Comparison of ENCODE assay signal across 1 cellular context in genomic region chr4:6546681-6547447, GRCh38.
TF ChIP-seq lines count a peak whose summit lies in the region.

No MANE protein-coding gene starts in this region.

TF ChIP-seq in HepG2, 621 proteins besides CTCF, POLR2A, EP300 and RAD21 (continued from another document and continues in another):
- TF ChIP-seq, protein P1, sequence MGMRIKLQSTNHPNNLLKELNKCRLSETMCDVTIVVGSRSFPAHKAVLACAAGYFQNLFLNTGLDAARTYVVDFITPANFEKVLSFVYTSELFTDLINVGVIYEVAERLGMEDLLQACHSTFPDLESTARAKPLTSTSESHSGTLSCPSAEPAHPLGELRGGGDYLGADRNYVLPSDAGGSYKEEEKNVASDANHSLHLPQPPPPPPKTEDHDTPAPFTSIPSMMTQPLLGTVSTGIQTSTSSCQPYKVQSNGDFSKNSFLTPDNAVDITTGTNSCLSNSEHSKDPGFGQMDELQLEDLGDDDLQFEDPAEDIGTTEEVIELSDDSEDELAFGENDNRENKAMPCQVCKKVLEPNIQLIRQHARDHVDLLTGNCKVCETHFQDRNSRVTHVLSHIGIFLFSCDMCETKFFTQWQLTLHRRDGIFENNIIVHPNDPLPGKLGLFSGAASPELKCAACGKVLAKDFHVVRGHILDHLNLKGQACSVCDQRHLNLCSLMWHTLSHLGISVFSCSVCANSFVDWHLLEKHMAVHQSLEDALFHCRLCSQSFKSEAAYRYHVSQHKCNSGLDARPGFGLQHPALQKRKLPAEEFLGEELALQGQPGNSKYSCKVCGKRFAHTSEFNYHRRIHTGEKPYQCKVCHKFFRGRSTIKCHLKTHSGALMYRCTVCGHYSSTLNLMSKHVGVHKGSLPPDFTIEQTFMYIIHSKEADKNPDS (CRISPR knock-in tag; IDR thresholded peaks at IDR 0.05), result no peak
- TF ChIP-seq ZHX1 (CRISPR knock-in tag; IDR thresholded peaks at IDR 0.05; ENCODE audit: low read depth) (0 out of 2 replicates have a peak, but pooled peaks have one; percentile 45), ZC3H13 (CRISPR knock-in tag; IDR thresholded peaks at IDR 0.05) (no peak), ZFP90 (CRISPR knock-in tag; IDR thresholded peaks at IDR 0.05; ENCODE audit: borderline replicate concordance) (no peak), ZZZ3 (CRISPR knock-in tag; IDR thresholded peaks at IDR 0.05; ENCODE audit: borderline replicate concordance) (no peak), SMAD3 (CRISPR knock-in tag; IDR thresholded peaks at IDR 0.05) (peak; percentile 96), ZBED4 (CRISPR knock-in tag; IDR thresholded peaks at IDR 0.05; ENCODE audit: borderline replicate concordance) (peak; percentile 83), HES4 (CRISPR knock-in tag; IDR thresholded peaks at IDR 0.05; ENCODE audit: borderline replicate concordance) (peak; percentile 85; the same call in 1 of the 2 replicates), ATF7-NPFF (CRISPR knock-in tag; IDR thresholded peaks at IDR 0.05; ENCODE audit: low read depth) (peak; percentile 76), ZNF605 (CRISPR knock-in tag; IDR thresholded peaks at IDR 0.05) (peak; percentile 86; the same call in 1 of the 2 replicates), ZNF20 (CRISPR knock-in tag; IDR thresholded peaks at IDR 0.05) (no peak), RELA (CRISPR knock-in tag; IDR thresholded peaks at IDR 0.05) (0 out of 2 replicates have a peak, but pooled peaks have one; percentile 75), SP140L (CRISPR knock-in tag; IDR thresholded peaks at IDR 0.05; ENCODE audit: borderline replicate concordance) (peak; percentile 61; the same call in 1 of the 2 replicates), SAP130 (CRISPR knock-in tag; IDR thresholded peaks at IDR 0.05; ENCODE audit: low read depth) (peak; percentile 78), RFX3 (CRISPR knock-in tag; IDR thresholded peaks at IDR 0.05) (no peak), PPARG (CRISPR knock-in tag; conservative IDR thresholded peaks at IDR 0.05) (peak; percentile 67), CHD2 (IDR thresholded peaks at IDR 0.05; ENCODE audit: low read depth, low read length) (no peak), ZNF567 (CRISPR knock-in tag; IDR thresholded peaks at IDR 0.05; ENCODE audit: borderline replicate concordance) (no peak), ZNF124 (CRISPR knock-in tag; IDR thresholded peaks at IDR 0.05) (peak; percentile 95), MIER2 (CRISPR knock-in tag; IDR thresholded peaks at IDR 0.05) (peak; percentile 99), ISL2 (CRISPR knock-in tag; IDR thresholded peaks at IDR 0.05) (peak; percentile 74), HOXA7 (CRISPR knock-in tag; IDR thresholded peaks at IDR 0.05) (no peak), REXO4 (CRISPR knock-in tag; IDR thresholded peaks at IDR 0.05; ENCODE audit: borderline replicate concordance) (no peak), ZNF724P (CRISPR knock-in tag; IDR thresholded peaks at IDR 0.05; ENCODE audit: borderline replicate concordance) (0 out of 2 replicates have a peak, but pooled peaks have one; percentile 42), ZNF550 (CRISPR knock-in tag; IDR thresholded peaks at IDR 0.05; ENCODE audit: borderline replicate concordance) (no peak), CREBL2 (CRISPR knock-in tag; IDR thresholded peaks at IDR 0.05; ENCODE audit: borderline replicate concordance) (no peak), ZNF296 (CRISPR knock-in tag; conservative IDR thresholded peaks at IDR 0.05) (peak; percentile 76; the same call in 1 of the 2 replicates), ZNF235 (CRISPR knock-in tag; IDR thresholded peaks at IDR 0.05; ENCODE audit: borderline replicate concordance) (peak; percentile 82; the same call in 1 of the 2 replicates), SP2 (CRISPR knock-in tag; IDR thresholded peaks at IDR 0.05) (no peak), KDM5A (IDR thresholded peaks at IDR 0.05; ENCODE audit: borderline replicate concordance, low read length) (no peak), SRY (CRISPR knock-in tag; IDR thresholded peaks at IDR 0.05) (peak; percentile 96), FOSL2 (CRISPR knock-in tag; IDR thresholded peaks at IDR 0.05) (peak; percentile 63), NCOR1 (IDR thresholded peaks at IDR 0.05; ENCODE audit: borderline replicate concordance, low read length) (no peak), JDP2 (CRISPR knock-in tag; IDR thresholded peaks at IDR 0.05; ENCODE audit: borderline replicate concordance) (no peak; the same call in 1 of the 2 replicates), ATF4 (CRISPR knock-in tag; IDR thresholded peaks at IDR 0.05) (no peak), HNRNPK (IDR thresholded peaks at IDR 0.05; ENCODE audit: low read depth, low read length, poor library complexity, severe bottlenecking) (no peak), SRSF9 (IDR thresholded peaks at IDR 0.05; ENCODE audit: borderline replicate concordance, insufficient read depth, low read depth, low read length, poor library complexity, severe bottlenecking) (no peak), MAFF (IDR thresholded peaks at IDR 0.05; ENCODE audit: low read depth, low read length) (no peak), KDM5B (CRISPR knock-in tag; IDR thresholded peaks at IDR 0.05; ENCODE audit: borderline replicate concordance) (peak; percentile 58; the same call in 1 of the 2 replicates), ATF5 (CRISPR knock-in tag; IDR thresholded peaks at IDR 0.05; ENCODE audit: low read depth) (no peak), SPEN (CRISPR knock-in tag; IDR thresholded peaks at IDR 0.05; ENCODE audit: low read depth) (peak; percentile 41; the same call in 1 of the 2 replicates), CBX5 (CRISPR knock-in tag; IDR thresholded peaks at IDR 0.05; ENCODE audit: borderline replicate concordance) (no peak), ZNF501 (CRISPR knock-in tag; IDR thresholded peaks at IDR 0.05) (peak; percentile 49; the same call in 1 of the 2 replicates)
- TF ChIP-seq, protein P2, sequence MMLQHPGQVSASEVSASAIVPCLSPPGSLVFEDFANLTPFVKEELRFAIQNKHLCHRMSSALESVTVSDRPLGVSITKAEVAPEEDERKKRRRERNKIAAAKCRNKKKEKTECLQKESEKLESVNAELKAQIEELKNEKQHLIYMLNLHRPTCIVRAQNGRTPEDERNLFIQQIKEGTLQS (CRISPR knock-in tag; IDR thresholded peaks at IDR 0.05), result peak; percentile 58; the same call in 1 of the 2 replicates
- TF ChIP-seq, protein P3, sequence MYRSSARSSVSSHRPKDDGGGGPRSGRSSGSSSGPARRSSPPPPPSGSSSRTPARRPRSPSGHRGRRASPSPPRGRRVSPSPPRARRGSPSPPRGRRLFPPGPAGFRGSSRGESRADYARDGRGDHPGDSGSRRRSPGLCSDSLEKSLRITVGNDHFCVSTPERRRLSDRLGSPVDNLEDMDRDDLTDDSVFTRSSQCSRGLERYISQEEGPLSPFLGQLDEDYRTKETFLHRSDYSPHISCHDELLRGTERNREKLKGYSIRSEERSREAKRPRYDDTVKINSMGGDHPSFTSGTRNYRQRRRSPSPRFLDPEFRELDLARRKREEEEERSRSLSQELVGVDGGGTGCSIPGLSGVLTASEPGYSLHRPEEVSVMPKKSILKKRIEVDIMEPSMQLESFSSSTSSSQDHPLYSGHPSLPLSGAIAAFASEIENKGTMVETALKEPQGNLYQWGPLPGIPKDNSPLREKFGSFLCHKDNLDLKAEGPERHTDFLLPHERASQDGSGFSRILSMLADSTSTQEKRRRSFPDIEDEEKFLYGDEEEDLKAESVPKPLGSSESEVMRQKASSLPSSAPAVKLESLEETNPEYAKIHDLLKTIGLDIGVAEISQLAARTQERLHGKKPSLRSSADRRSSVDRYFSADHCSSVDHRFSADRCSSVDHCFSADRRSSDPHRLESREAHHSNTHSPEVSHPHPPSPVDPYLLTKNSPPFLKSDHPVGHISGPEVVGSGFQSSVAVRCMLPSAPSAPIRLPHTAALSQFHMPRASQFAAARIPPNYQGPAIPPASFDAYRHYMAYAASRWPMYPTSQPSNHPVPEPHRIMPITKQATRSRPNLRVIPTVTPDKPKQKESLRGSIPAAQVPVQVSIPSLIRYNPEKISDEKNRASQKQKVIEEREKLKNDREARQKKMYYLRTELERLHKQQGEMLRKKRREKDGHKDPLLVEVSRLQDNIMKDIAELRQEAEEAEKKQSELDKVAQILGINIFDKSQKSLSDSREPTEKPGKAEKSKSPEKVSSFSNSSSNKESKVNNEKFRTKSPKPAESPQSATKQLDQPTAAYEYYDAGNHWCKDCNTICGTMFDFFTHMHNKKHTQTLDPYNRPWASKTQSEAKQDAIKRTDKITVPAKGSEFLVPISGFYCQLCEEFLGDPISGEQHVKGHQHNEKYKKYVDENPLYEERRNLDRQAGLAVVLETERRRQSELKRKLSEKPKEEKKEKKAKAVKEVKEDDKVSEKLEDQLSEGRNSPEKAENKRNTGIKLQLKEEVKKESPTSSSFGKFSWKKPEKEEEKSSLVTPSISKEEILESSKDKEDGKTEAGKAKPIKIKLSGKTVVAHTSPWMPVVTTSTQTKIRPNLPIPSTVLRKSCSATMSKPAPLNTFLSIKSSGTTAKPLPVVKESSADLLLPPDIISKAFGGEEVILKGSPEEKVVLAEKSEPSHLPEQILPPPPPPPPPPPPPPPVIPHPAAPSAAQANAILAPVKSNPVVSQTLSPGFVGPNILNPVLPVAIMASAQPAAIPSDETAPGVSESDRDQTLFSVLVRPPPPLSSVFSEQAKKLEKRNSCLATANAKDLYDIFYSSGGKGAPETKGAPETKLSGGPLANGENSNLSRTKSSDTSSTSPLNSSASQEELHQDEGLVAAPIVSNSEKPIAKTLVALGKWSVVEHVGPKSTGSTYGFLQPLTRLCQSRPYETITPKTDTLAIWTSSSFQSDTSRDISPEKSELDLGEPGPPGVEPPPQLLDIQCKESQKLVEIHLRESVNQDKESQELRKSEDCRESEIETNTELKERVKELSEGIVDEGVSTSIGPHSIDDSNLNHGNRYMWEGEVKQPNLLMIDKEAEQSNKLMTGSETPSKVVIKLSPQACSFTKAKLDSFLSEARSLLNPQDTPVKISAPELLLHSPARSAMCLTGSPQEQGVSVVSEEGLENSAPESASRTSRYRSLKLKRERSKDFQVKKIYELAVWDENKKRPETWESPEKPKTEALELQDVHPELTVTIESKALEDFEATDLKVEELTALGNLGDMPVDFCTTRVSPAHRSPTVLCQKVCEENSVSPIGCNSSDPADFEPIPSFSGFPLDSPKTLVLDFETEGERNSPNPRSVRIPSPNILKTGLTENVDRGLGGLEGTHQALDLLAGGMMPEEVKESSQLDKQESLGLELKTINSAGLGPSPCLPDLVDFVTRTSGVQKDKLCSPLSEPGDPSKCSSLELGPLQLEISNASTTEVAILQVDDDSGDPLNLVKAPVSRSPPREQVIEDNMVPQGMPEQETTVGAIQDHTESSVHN (CRISPR knock-in tag; IDR thresholded peaks at IDR 0.05), result no peak
